Comparison of ENCODE assay signal across 24 cellular contexts in the genomic region with DNA sequence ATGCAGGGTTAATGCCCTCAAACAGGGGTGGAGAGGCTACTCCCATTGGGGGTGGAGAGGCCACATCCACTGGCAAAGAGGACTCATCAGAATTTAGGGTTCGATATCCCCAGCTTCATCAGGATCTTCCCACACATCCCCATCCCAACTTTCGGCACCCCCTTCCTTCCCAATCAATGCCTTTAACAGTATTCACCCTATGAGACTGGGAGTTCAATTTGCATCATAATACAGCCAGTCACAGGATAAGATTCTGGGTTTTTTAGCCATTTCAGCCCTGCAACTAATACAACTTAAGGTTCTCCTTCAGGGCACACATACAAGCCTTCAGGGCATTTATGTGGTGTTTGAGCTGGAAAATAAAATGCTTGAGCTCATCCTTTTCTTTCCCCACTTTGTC.
"Had no signal": no experiment of that assay in that cellular context is flagged by ENCODE, and none has a peak within 500 bp of the region (broad histone marks: within the 10 kb centered on the region; RNA-seq: fewer than 3 reads in every experiment).

No MANE protein-coding gene starts in this region.

- H3K27ac ChIP-seq: brain microvascular endothelial cell, coronary artery, esophagus muscularis mucosa, gastroesophageal sphincter, heart right ventricle had no signal

- H3K36me3 ChIP-seq: brain microvascular endothelial cell, esophagus muscularis mucosa, gastroesophageal sphincter, heart right ventricle had no signal

- ATAC-seq: activated CD8-positive, alpha-beta T cell treated with anti-CD3 and anti-CD28 coated beads for 36 hours; activated T-cell treated with anti-CD3 and anti-CD28 coated beads, Interleukin-2, amount 50 U/mL, for 4 hours; activated T-helper 17 cell treated with anti-CD3 and anti-CD28 coated beads, Interleukin-2, amount 50 U/mL, for 72 hours; effector memory CD8-positive, alpha-beta T cell; gastroesophageal sphincter; heart right ventricle had no signal

- H3K9me3 ChIP-seq: esophagus muscularis mucosa, gastroesophageal sphincter, heart right ventricle had no signal

- H3K4me3 ChIP-seq: coronary artery, esophagus muscularis mucosa, gastroesophageal sphincter, heart right ventricle had no signal

- FAIRE-seq: astrocyte, bronchial epithelial cell had no signal

- H3K27me3 ChIP-seq: brain microvascular endothelial cell, esophagus muscularis mucosa, gastroesophageal sphincter, heart right ventricle had no signal

- DNase-seq: activated CD4-positive, alpha-beta T cell treated with anti-CD3 and anti-CD28 coated beads for 48 hours; activated CD4-positive, alpha-beta T cell treated with anti-CD3 and anti-CD28 coated beads, Interleukin-2, amount 50 U/mL, for 1 hour; activated CD4-positive, alpha-beta T cell treated with anti-CD3 and anti-CD28 coated beads, Interleukin-2, amount 50 U/mL, for 48 hours; activated CD8-positive, alpha-beta memory T cell treated with anti-CD3 and anti-CD28 coated beads for 24 hours; activated CD8-positive, alpha-beta T cell treated with anti-CD3 and anti-CD28 coated beads for 36 hours; activated effector memory CD4-positive, alpha-beta T cell treated with Interleukin-2 at 50 U/mL for 16 hours; activated gamma-delta T cell treated with Interleukin-2 at 50 U/mL for 16 hours; activated naive CD4-positive, alpha-beta T cell treated with anti-CD3 and anti-CD28 coated beads, Interleukin-2, amount 50 U/mL, for 16 hours; activated naive CD4-positive, alpha-beta T cell treated with Interleukin-2 at 50 U/mL for 16 hours; activated T-cell treated with anti-CD3 and anti-CD28 coated beads, Interleukin-2, amount 50 U/mL, for 4 hours; amniotic stem cell; brain microvascular endothelial cell; dermis blood vessel endothelial cell; effector CD4-positive, alpha-beta T cell; effector memory CD8-positive, alpha-beta T cell; foreskin melanocyte; heart right ventricle; T-helper 2 cell had no signal
